ENCODE assay signal across 31 cellular contexts in genomic region chr14:43792980-43793379, GRCh38.
"Had no signal": no experiment of that assay in that cellular context is flagged by ENCODE, and none has a peak within 500 bp of the region (broad histone marks: within the 10 kb centered on the region; RNA-seq: fewer than 3 reads in every experiment).

No MANE protein-coding gene starts in this region.

- H3K9me3 ChIP-seq: adrenal gland, breast epithelium had no signal

- H3K4me1 ChIP-seq: adrenal gland, breast epithelium, heart left ventricle had no signal

- H3K27me3 ChIP-seq: adrenal gland, breast epithelium, dorsolateral prefrontal cortex, heart left ventricle had no signal

- H3K4me3 ChIP-seq: adrenal gland, breast epithelium, cardiac muscle cell, coronary artery, dorsolateral prefrontal cortex, heart left ventricle had no signal

- DNase-seq: activated CD4-positive, alpha-beta memory T cell treated with anti-CD3 and anti-CD28 coated beads for 36 hours; activated CD4-positive, alpha-beta T cell treated with anti-CD3 and anti-CD28 coated beads for 36 hours; activated CD4-positive, alpha-beta T cell treated with anti-CD3 and anti-CD28 coated beads, Interleukin-2, amount 10 ng/mL, durations not matched to agents 24 days and 14 days; activated CD4-positive, CD25-positive, alpha-beta regulatory T cell; activated CD4-positive, CD25-positive, alpha-beta regulatory T cell treated with anti-CD3 and anti-CD28 coated beads, Interleukin-2, amount 50 U/mL, for 72 hours; activated CD8-positive, alpha-beta memory T cell treated with anti-CD3 and anti-CD28 coated beads, Interleukin-2, amount 10 ng/mL, durations not matched to agents 7 days and 5 days; activated CD8-positive, alpha-beta memory T cell treated with anti-CD3 and anti-CD28 coated beads, Interleukin-2, amount 50 U/mL, for 4 hours; activated CD8-positive, alpha-beta T cell treated with anti-CD3 and anti-CD28 coated beads, Interleukin-2, amount 10 ng/mL, durations not matched to agents 7 days and 5 days; activated effector memory CD4-positive, alpha-beta T cell treated with anti-CD3 and anti-CD28 coated beads, Interleukin-2, amount 50 U/mL, for 16 hours; activated naive CD4-positive, alpha-beta T cell treated with anti-CD3 and anti-CD28 coated beads for 36 hours; activated naive CD8-positive, alpha-beta T cell treated with anti-CD3 and anti-CD28 coated beads for 36 hours; activated naive CD8-positive, alpha-beta T cell treated with anti-CD3 and anti-CD28 coated beads, Interleukin-2, amount 50 U/mL, for 24 hours; activated T-cell treated with anti-CD3 and anti-CD28 coated beads, Interleukin-2, amount 50 U/mL, for 1 hour; activated T-cell treated with anti-CD3 and anti-CD28 coated beads, Interleukin-2, amount 50 U/mL, for 48 hours; adrenal gland; amygdala; aorta; central memory CD4-positive, alpha-beta T cell; cerebellar nuclear complex; dorsolateral prefrontal cortex; effector memory CD4-positive, alpha-beta T cell; endodermal cell; glutamatergic neuron; heart left ventricle; hypothalamus; T-helper 17 cell; T1000 had no signal

- H3K36me3 ChIP-seq: adrenal gland, breast epithelium, cardiac muscle cell, heart left ventricle had no signal

- H3K27ac ChIP-seq: adrenal gland, breast epithelium, cardiac muscle cell, coronary artery, dorsolateral prefrontal cortex, heart left ventricle had no signal

- ATAC-seq: activated CD4-positive, alpha-beta T cell treated with anti-CD3 and anti-CD28 coated beads for 36 hours; activated CD8-positive, alpha-beta memory T cell treated with anti-CD3 and anti-CD28 coated beads, Interleukin-2, amount 10 ng/mL, durations not matched to agents 7 days and 5 days; activated CD8-positive, alpha-beta T cell treated with anti-CD3 and anti-CD28 coated beads, Interleukin-2, amount 10 ng/mL, durations not matched to agents 7 days and 5 days; activated naive CD8-positive, alpha-beta T cell treated with anti-CD3 and anti-CD28 coated beads, Interleukin-2, amount 50 U/mL, for 24 hours; esophagus mucosa; heart left ventricle; T-helper 17 cell had no signal
